In the genomic region with DNA sequence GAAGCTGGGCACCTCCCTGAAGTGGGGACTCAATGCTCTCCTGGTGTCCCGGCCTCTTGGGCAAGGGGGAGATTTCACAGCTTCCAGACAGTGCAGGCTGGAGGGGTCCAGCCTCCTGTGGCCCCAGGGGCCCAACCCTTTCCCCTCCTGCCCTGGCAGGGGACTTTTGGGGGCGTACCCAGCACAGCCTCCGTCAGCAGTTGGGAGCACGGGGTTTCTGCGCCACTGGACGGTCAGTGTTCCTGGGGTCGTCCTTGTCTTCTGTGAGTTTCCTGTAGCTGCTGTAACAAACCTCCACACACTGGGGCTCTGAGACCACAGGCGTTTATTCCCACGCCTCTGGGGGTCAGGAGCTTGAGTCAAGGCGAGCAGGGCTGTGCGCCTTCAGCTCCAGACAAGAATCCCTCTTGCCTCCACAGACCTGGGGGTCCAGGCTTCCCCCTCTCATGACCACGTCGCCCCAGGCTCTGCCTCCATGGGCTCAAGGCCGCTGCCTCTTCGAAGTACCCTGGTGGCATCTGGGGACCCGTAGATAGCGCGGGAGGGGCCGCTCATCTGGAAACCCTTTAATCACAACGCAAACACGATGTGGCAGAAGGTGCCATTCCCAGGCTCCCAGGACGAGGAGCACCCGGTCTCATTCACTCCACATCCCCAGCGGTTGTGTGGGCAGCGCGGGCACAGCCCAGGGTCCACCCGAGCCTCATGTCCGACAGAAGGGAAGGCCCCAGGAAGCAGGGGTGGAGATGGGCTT, we compare ENCODE assay signal across 15 cellular contexts. TPM values are rescaled to one million over a fixed set of nuclear protein-coding genes. Genes with fewer than 3 reads are reported as not detected.
DNase-seq lines count a peak whose midpoint lies in the region; ATAC-seq and TF ChIP-seq lines count a peak whose summit lies in the region.
"Had no signal": no experiment of that assay in that cellular context is flagged by ENCODE, and none has a peak within 500 bp of the region (broad histone marks: within the 10 kb centered on the region; RNA-seq: fewer than 3 reads in every experiment).

No MANE protein-coding gene starts in this region.

- H3K27me3 ChIP-seq in esophagus (ENCODE audit: control insufficient read depth in 1 of 2, insufficient read depth in 2 of 2, low read length in 2 of 2): no peaks in the 10 kb centered on the region

- H3K27me3 Mint-ChIP-seq in osteocyte (ENCODE audit: unreplicated experiment) (no peaks in the 10 kb centered on the region), type B pancreatic cell (no peaks in the 10 kb centered on the region)
- H3K27me3 Mint-ChIP-seq: activated CD4-positive, alpha-beta memory T cell treated with anti-CD3 and anti-CD28 coated beads for 36 hours; stimulated activated naive CD8-positive, alpha-beta T cell treated with anti-CD3 and anti-CD28 coated beads, Interleukin-15, Interleukin-2, amounts not matched to agents 100 ng/mL and 50 ng/mL, for 24 hours had no signal

- H3K9me3 Mint-ChIP-seq in osteocyte (ENCODE audit: unreplicated experiment): no peaks in the 10 kb centered on the region
- no peaks in the 10 kb centered on the region for H3K9me3 Mint-ChIP-seq in type B pancreatic cell
- H3K9me3 Mint-ChIP-seq: activated CD4-positive, alpha-beta memory T cell treated with anti-CD3 and anti-CD28 coated beads for 36 hours; stimulated activated naive CD8-positive, alpha-beta T cell treated with anti-CD3 and anti-CD28 coated beads, Interleukin-15, Interleukin-2, amounts not matched to agents 100 ng/mL and 50 ng/mL, for 24 hours had no signal

- peak overlapping the region; percentile 86 for H3K27ac Mint-ChIP-seq in osteocyte (ENCODE audit: unreplicated experiment)
- peak overlapping the region; percentile 98 for H3K27ac Mint-ChIP-seq in type B pancreatic cell
- H3K27ac Mint-ChIP-seq: activated CD4-positive, alpha-beta memory T cell treated with anti-CD3 and anti-CD28 coated beads for 36 hours; stimulated activated naive CD8-positive, alpha-beta T cell treated with anti-CD3 and anti-CD28 coated beads, Interleukin-15, Interleukin-2, amounts not matched to agents 100 ng/mL and 50 ng/mL, for 24 hours had no signal

- H3K4me3 Mint-ChIP-seq in osteocyte (ENCODE audit: unreplicated experiment): no peak overlapping the region
- peak overlapping the region; percentile 85 for H3K4me3 Mint-ChIP-seq in type B pancreatic cell
- H3K4me3 Mint-ChIP-seq: activated CD4-positive, alpha-beta memory T cell treated with anti-CD3 and anti-CD28 coated beads for 36 hours; stimulated activated naive CD8-positive, alpha-beta T cell treated with anti-CD3 and anti-CD28 coated beads, Interleukin-15, Interleukin-2, amounts not matched to agents 100 ng/mL and 50 ng/mL, for 24 hours had no signal

- WGBS in esophagus, 2 donors: 75 to 78% methylated on average over 28 of the region's 28 CpGs

- peak overlapping the region in 1 of 2 donors; percentile 8 for H3K4me3 ChIP-seq in esophagus (ENCODE audit: low read depth in 1 of 2, low read length in 2 of 2)

- DNase-seq in DMS 273 (lab: John Stamatoyannopoulos, UW; ENCODE audit: unreplicated experiment): peak; percentile 26
- DNase-seq in DMS 273 treated with DMSO at 0.1 percent for 48 hours (lab: John Stamatoyannopoulos, UW): no peak
- no peak for DNase-seq in osteocyte (ENCODE audit: extremely low spot score, unreplicated experiment)
- DNase-seq in type B pancreatic cell (ENCODE audit: extremely low spot score, unreplicated experiment): no peak
- no peak for DNase-seq in AG20443 (ENCODE audit: low spot score)
- DNase-seq in NCI-H226: no peak
- DNase-seq: activated CD4-positive, alpha-beta memory T cell treated with anti-CD3 and anti-CD28 coated beads for 36 hours; activated naive CD4-positive, alpha-beta T cell treated with Interleukin-2 at 50 U/mL for 16 hours; NCI-H2171; stimulated activated CD4-positive, alpha-beta T cell treated with anti-CD3 and anti-CD28 coated beads, Interleukin-4, amount 100 ng/mL, for 4 hours; T-helper 9 cell had no signal

- H3K4me1 Mint-ChIP-seq in osteocyte (ENCODE audit: unreplicated experiment) (peaks cover 66% of the 10 kb centered on the region), type B pancreatic cell (ENCODE audit: unreplicated experiment) (peaks cover 46% of the 10 kb centered on the region)

- ATAC-seq in GM19035 (IDR thresholded peaks at IDR 0.05; ENCODE audit: unreplicated experiment): no peak

- H3K4me1 ChIP-seq in esophagus (ENCODE audit: control insufficient read depth in 2 of 2, insufficient read depth in 2 of 2, low read length in 1 of 2): peaks cover 24 to 62% of the 10 kb centered on the region in 2 donors

- H3K36me3 ChIP-seq in esophagus (ENCODE audit: control insufficient read depth in 2 of 2, insufficient read depth in 2 of 2, low read length in 1 of 2): peaks cover 0 to 30% of the 10 kb centered on the region in 2 donors

- H3K36me3 Mint-ChIP-seq in osteocyte (ENCODE audit: unreplicated experiment) (peaks cover 4% of the 10 kb centered on the region), type B pancreatic cell (peaks cover 9% of the 10 kb centered on the region)
- H3K36me3 Mint-ChIP-seq: activated CD4-positive, alpha-beta memory T cell treated with anti-CD3 and anti-CD28 coated beads for 36 hours had no signal

- H3K9me3 ChIP-seq in esophagus (ENCODE audit: control insufficient read depth in 2 of 2, insufficient read depth in 1 of 2, low read depth in 1 of 2, low read length in 1 of 2): no peaks in the 10 kb centered on the region

- no peak for TF ChIP-seq CTCF in osteocyte (IDR thresholded peaks at IDR 0.05)
- no peak for TF ChIP-seq CTCF in type B pancreatic cell (conservative IDR thresholded peaks at IDR 0.05)

- H3K27ac ChIP-seq in esophagus (ENCODE audit: low read depth in 2 of 2, low read length in 1 of 2): peak overlapping the region; percentile 90 to 94
- H3K27ac ChIP-seq: 22Rv1 had no signal

RNA-seq across cellular contexts. Expression of a gene that starts 14.0 kb away (rescaled TPM):
- 10 to 100 TPM; 17.6 to 33.4 TPM for polyA plus RNA-seq in esophagus
- total RNA-seq in osteocyte (12.9 and 14.6 TPM in 2 replicates), type B pancreatic cell (ENCODE audit: low replicate concordance) (22.6 and 41.4 TPM in 2 replicates)
